Comparison of ENCODE assay signal across 21 cellular contexts in genomic region chr13:71079638-71080037, GRCh38.
DNase-seq lines count a peak whose midpoint lies in the region; ATAC-seq lines count a peak whose summit lies in the region.
"Had no signal": no experiment of that assay in that cellular context is flagged by ENCODE, and none has a peak within 500 bp of the region (broad histone marks: within the 10 kb centered on the region; RNA-seq: fewer than 3 reads in every experiment).

No MANE protein-coding gene starts in this region.

- intact Hi-C loops in activated T-helper 2 cell treated with anti-CD3 and anti-CD28 coated beads, Interferon-gamma antibody, Interleukin-2, Interleukin-4, amounts not matched to agents 10 μg/mL and 5 μg/mL and 100 μg/mL, durations not matched to agents 14 hours and 24 hours and 36 hours (cut with micrococcal nuclease), result no loop called here

- DNase-seq in NCI-H446 treated with DMSO at 0.1 percent for 48 hours (lab: John Stamatoyannopoulos, UW) (peak; percentile 77), astrocyte of the hippocampus (ENCODE audit: low read depth, low spot score) (peak; percentile 54), iris pigment epithelial cell (ENCODE audit: low read depth) (peak; percentile 10)
- no peak for DNase-seq in activated T-helper 2 cell treated with anti-CD3 and anti-CD28 coated beads, Interferon-gamma antibody, Interleukin-2, Interleukin-4, amounts not matched to agents 10 μg/mL and 5 μg/mL and 100 μg/mL, durations not matched to agents 14 hours and 24 hours and 36 hours (ENCODE audit: low spot score)
- DNase-seq in activated CD4-positive, CD25-positive, alpha-beta regulatory T cell (lab: John Stamatoyannopoulos, UW), result no peak
- no peak for DNase-seq in T-helper 2 cell treated with Interferon-gamma antibody and Interleukin-4, amounts not matched to agents 5 μg/mL and 100 μg/mL, for 36 hours (ENCODE audit: low spot score)
- DNase-seq: CD4-positive, CD25-positive, alpha-beta regulatory T cell; COR-L47; DMS 273 treated with DMSO at 0.1 percent for 48 hours; DND-41; KG1; NCI-H1105 treated with DMSO at 0.1 percent for 48 hours; NCI-H187; NCI-H2107; NCI-H226; NK-92 treated with Interleukin-12 subunit alpha and Interleukin-12 subunit beta, amount 100 ng/mL, for 24 hours; Peyer's patch had no signal

- no peaks in the 10 kb centered on the region for H3K9me3 Mint-ChIP-seq in activated T-helper 2 cell treated with anti-CD3 and anti-CD28 coated beads, Interferon-gamma antibody, Interleukin-2, Interleukin-4, amounts not matched to agents 10 μg/mL and 5 μg/mL and 100 μg/mL, durations not matched to agents 14 hours and 24 hours and 36 hours
- H3K9me3 Mint-ChIP-seq in T-helper 2 cell treated with Interferon-gamma antibody and Interleukin-4, amounts not matched to agents 5 μg/mL and 100 μg/mL, for 36 hours, result no peaks in the 10 kb centered on the region

- H3K27ac Mint-ChIP-seq in activated T-helper 2 cell treated with anti-CD3 and anti-CD28 coated beads, Interferon-gamma antibody, Interleukin-2, Interleukin-4, amounts not matched to agents 10 μg/mL and 5 μg/mL and 100 μg/mL, durations not matched to agents 14 hours and 24 hours and 36 hours, result no peak overlapping the region
- H3K27ac Mint-ChIP-seq in T-helper 2 cell treated with Interferon-gamma antibody and Interleukin-4, amounts not matched to agents 5 μg/mL and 100 μg/mL, for 36 hours, result no peak overlapping the region
- H3K27ac Mint-ChIP-seq: CD4-positive, CD25-positive, alpha-beta regulatory T cell had no signal

- no peak overlapping the region for H3K4me3 Mint-ChIP-seq in activated T-helper 2 cell treated with anti-CD3 and anti-CD28 coated beads, Interferon-gamma antibody, Interleukin-2, Interleukin-4, amounts not matched to agents 10 μg/mL and 5 μg/mL and 100 μg/mL, durations not matched to agents 14 hours and 24 hours and 36 hours (ENCODE audit: low read depth)
- H3K4me3 Mint-ChIP-seq in T-helper 2 cell treated with Interferon-gamma antibody and Interleukin-4, amounts not matched to agents 5 μg/mL and 100 μg/mL, for 36 hours, result no peak overlapping the region
- H3K4me3 Mint-ChIP-seq: CD4-positive, CD25-positive, alpha-beta regulatory T cell had no signal

- no peaks in the 10 kb centered on the region for H3K27me3 Mint-ChIP-seq in activated T-helper 2 cell treated with anti-CD3 and anti-CD28 coated beads, Interferon-gamma antibody, Interleukin-2, Interleukin-4, amounts not matched to agents 10 μg/mL and 5 μg/mL and 100 μg/mL, durations not matched to agents 14 hours and 24 hours and 36 hours (ENCODE audit: low read depth)
- no peaks in the 10 kb centered on the region for H3K27me3 Mint-ChIP-seq in T-helper 2 cell treated with Interferon-gamma antibody and Interleukin-4, amounts not matched to agents 5 μg/mL and 100 μg/mL, for 36 hours (ENCODE audit: low read depth)
- H3K27me3 Mint-ChIP-seq: CD4-positive, CD25-positive, alpha-beta regulatory T cell had no signal

- H3K36me3 Mint-ChIP-seq in activated T-helper 2 cell treated with anti-CD3 and anti-CD28 coated beads, Interferon-gamma antibody, Interleukin-2, Interleukin-4, amounts not matched to agents 10 μg/mL and 5 μg/mL and 100 μg/mL, durations not matched to agents 14 hours and 24 hours and 36 hours (ENCODE audit: low read depth), result no peaks in the 10 kb centered on the region
- no peaks in the 10 kb centered on the region for H3K36me3 Mint-ChIP-seq in T-helper 2 cell treated with Interferon-gamma antibody and Interleukin-4, amounts not matched to agents 5 μg/mL and 100 μg/mL, for 36 hours (ENCODE audit: low read depth)
- H3K36me3 Mint-ChIP-seq: CD4-positive, CD25-positive, alpha-beta regulatory T cell had no signal

- ATAC-seq in GM19395 (IDR thresholded peaks at IDR 0.05; ENCODE audit: unreplicated experiment), result peak; percentile 54
- ATAC-seq in HG03571 (IDR thresholded peaks at IDR 0.05; ENCODE audit: unreplicated experiment), result no peak
- ATAC-seq: HCT116, Right ventricle myocardium inferior had no signal

- H3K4me1 Mint-ChIP-seq in activated T-helper 2 cell treated with anti-CD3 and anti-CD28 coated beads, Interferon-gamma antibody, Interleukin-2, Interleukin-4, amounts not matched to agents 10 μg/mL and 5 μg/mL and 100 μg/mL, durations not matched to agents 14 hours and 24 hours and 36 hours (ENCODE audit: low read depth), result no peaks in the 10 kb centered on the region
- H3K4me1 Mint-ChIP-seq in T-helper 2 cell treated with Interferon-gamma antibody and Interleukin-4, amounts not matched to agents 5 μg/mL and 100 μg/mL, for 36 hours (ENCODE audit: low read depth), result no peaks in the 10 kb centered on the region
- H3K4me1 Mint-ChIP-seq: CD4-positive, CD25-positive, alpha-beta regulatory T cell had no signal

Comparison
In these comparisons a context has a peak if more than half of its experiments do, and no peak if none do; other contexts are left out.
1. DNase-seq: peak in NCI-H446 treated with DMSO at 0.1 percent for 48 hours (single experiment), astrocyte of the hippocampus (single experiment) and iris pigment epithelial cell (single experiment); none in activated T-helper 2 cell treated with anti-CD3 and anti-CD28 coated beads, Interferon-gamma antibody, Interleukin-2, Interleukin-4, amounts not matched to agents 10 μg/mL and 5 μg/mL and 100 μg/mL, durations not matched to agents 14 hours and 24 hours and 36 hours (single experiment), activated CD4-positive, CD25-positive, alpha-beta regulatory T cell (0 of 4) and T-helper 2 cell treated with Interferon-gamma antibody and Interleukin-4, amounts not matched to agents 5 μg/mL and 100 μg/mL, for 36 hours (single experiment).